Comparison of ENCODE assay signal across 9 cellular contexts in the genomic region with DNA sequence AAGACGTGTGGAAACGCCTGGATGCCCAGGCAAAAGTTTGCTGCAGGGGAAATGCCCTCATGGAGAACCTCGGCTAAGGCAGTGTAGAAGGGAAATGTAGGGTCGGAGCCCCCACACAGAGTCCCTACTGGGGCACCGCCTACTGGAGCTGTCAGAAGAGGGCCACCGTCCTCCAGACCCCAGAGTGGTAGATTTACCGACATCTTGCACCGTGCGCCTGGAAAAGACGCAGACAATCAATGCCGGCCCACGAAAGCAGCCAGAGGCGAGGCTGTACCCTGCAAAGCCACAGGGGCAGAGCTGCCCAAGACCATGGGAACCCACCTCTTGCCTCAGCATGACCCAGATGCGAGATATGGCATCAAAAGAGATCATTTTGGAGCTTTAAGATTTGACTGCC. TPM values are rescaled to one million over a fixed set of nuclear protein-coding genes. Genes with fewer than 3 reads are reported as not detected.
"Had no signal": no experiment of that assay in that cellular context is flagged by ENCODE, and none has a peak within 500 bp of the region (broad histone marks: within the 10 kb centered on the region; RNA-seq: fewer than 3 reads in every experiment).

No MANE protein-coding gene starts in this region.

- H3K36me3 ChIP-seq: HAP-1 had no signal

- H2AFZ ChIP-seq: GM23248 had no signal

- H3K4me3 Mint-ChIP-seq: HFFc6 had no signal

- DNase-seq: GM23248, GOT3, H7, HFFc6, IMR-90 had no signal

- H3K27ac Mint-ChIP-seq: HFFc6 had no signal

- H3K9ac ChIP-seq: GM23248 had no signal

- H3K4me3 ChIP-seq: GM23248, HAP-1, K562 had no signal

- H3K9me3 ChIP-seq: HAP-1 had no signal

- H3K4me1 ChIP-seq: HAP-1 had no signal

- ATAC-seq: HCT116, K562 had no signal

- H3K27ac ChIP-seq: GM23248 had no signal

RNA-seq across cellular contexts. Expression of a gene that starts 7.0 kb away (rescaled TPM):
- total RNA-seq: HFFc6, HT-29 had no signal
- polyA plus RNA-seq: K562 had no signal
